8 cellular contexts compared by ENCODE assay signal in the genomic region with DNA sequence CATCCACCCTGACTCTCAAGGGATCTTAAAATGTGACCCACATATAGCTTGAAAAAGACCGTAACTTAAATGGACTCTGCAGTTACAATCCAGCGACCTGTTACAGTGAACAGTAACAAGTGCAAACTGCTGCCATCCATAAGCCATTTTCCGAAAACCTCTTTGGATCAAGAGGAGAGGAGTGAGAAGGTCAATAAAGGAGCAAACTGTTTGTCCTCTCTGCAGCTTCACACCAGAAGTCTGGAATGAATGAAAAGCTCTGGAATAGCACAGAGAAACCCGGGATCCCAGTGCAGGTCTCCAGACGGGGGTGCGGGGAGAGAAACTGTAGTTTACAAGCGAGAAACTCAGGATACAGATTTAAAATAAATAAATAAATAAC. TPM values are rescaled to one million over a fixed set of nuclear protein-coding genes. Genes with fewer than 3 reads are reported as not detected.
DNase-seq lines count a peak whose midpoint lies in the region; ATAC-seq lines count a peak whose summit lies in the region.

No MANE protein-coding gene starts in this region.

- H3K4me3 ChIP-seq in CD4-positive, CD25-positive, alpha-beta regulatory T cell (ENCODE audit: low read depth, low read length): peak overlapping the region; percentile 86

- H3K4me1 ChIP-seq in CD4-positive, CD25-positive, alpha-beta regulatory T cell (ENCODE audit: control insufficient read depth, insufficient read depth, low read length, poor library complexity, severe bottlenecking): peaks cover 16% of the 10 kb centered on the region

- H3K4me1 Mint-ChIP-seq in CD4-positive, CD25-positive, alpha-beta regulatory T cell: peaks cover 17 to 52% (median 33%) of the 10 kb centered on the region in 4 donors
- H3K4me1 Mint-ChIP-seq in activated naive CD8-positive, alpha-beta T cell treated with anti-CD3 and anti-CD28 coated beads, Interleukin-2, amount 50 U/mL, for 24 hours: peaks cover 26% of the 10 kb centered on the region
- peaks cover 59% of the 10 kb centered on the region for H3K4me1 Mint-ChIP-seq in stimulated activated memory B cell treated with anti-CD40 and anti-IgM and Interleukin-4, amounts not matched to agents 10 μg/mL and 1 μg/mL and 100 μg/mL, for 72 hours

- peaks cover 4% of the 10 kb centered on the region for H3K27me3 ChIP-seq in CD4-positive, CD25-positive, alpha-beta regulatory T cell (ENCODE audit: control insufficient read depth, insufficient read depth, low read length)

- peaks cover 9% of the 10 kb centered on the region for H3K36me3 ChIP-seq in CD4-positive, CD25-positive, alpha-beta regulatory T cell (ENCODE audit: control insufficient read depth, insufficient read depth, low read length)

- ATAC-seq in CD4-positive, CD25-positive, alpha-beta regulatory T cell (ENCODE audit: low read depth in 2 of 2): no peak
- ATAC-seq in activated naive CD8-positive, alpha-beta T cell treated with anti-CD3 and anti-CD28 coated beads, Interleukin-2, amount 50 U/mL, for 24 hours: no peak
- ATAC-seq in stimulated activated memory B cell treated with anti-CD40 and anti-IgM and Interleukin-4, amounts not matched to agents 10 μg/mL and 1 μg/mL and 100 μg/mL, for 72 hours: no peak
- no peak for ATAC-seq in HG03095 (IDR thresholded peaks at IDR 0.05; ENCODE audit: unreplicated experiment)

- no peaks in the 10 kb centered on the region for H3K9me3 ChIP-seq in CD4-positive, CD25-positive, alpha-beta regulatory T cell (ENCODE audit: control insufficient read depth in 2 of 2, low read length in 2 of 2)

- no peak overlapping the region for H3K27ac ChIP-seq in CD4-positive, CD25-positive, alpha-beta regulatory T cell (ENCODE audit: insufficient read depth, low read length, poor library complexity, severe bottlenecking)

- H3K36me3 Mint-ChIP-seq in CD4-positive, CD25-positive, alpha-beta regulatory T cell: no peaks in the 10 kb centered on the region
- H3K36me3 Mint-ChIP-seq in activated naive CD8-positive, alpha-beta T cell treated with anti-CD3 and anti-CD28 coated beads, Interleukin-2, amount 50 U/mL, for 24 hours (ENCODE audit: low read depth): peaks cover 5% of the 10 kb centered on the region
- peaks cover 18% of the 10 kb centered on the region for H3K36me3 Mint-ChIP-seq in stimulated activated memory B cell treated with anti-CD40 and anti-IgM and Interleukin-4, amounts not matched to agents 10 μg/mL and 1 μg/mL and 100 μg/mL, for 72 hours

- H3K4me3 Mint-ChIP-seq in CD4-positive, CD25-positive, alpha-beta regulatory T cell: peak overlapping the region; percentile 84 to 98 (median 89)
- peak overlapping the region; percentile 91 for H3K4me3 Mint-ChIP-seq in activated naive CD8-positive, alpha-beta T cell treated with anti-CD3 and anti-CD28 coated beads, Interleukin-2, amount 50 U/mL, for 24 hours
- peak overlapping the region; percentile 98 for H3K4me3 Mint-ChIP-seq in stimulated activated memory B cell treated with anti-CD40 and anti-IgM and Interleukin-4, amounts not matched to agents 10 μg/mL and 1 μg/mL and 100 μg/mL, for 72 hours

- peak overlapping the region in 2 of 3 donors; percentile 73 to 78 for H3K27ac Mint-ChIP-seq in CD4-positive, CD25-positive, alpha-beta regulatory T cell
- peak overlapping the region; percentile 83 for H3K27ac Mint-ChIP-seq in activated naive CD8-positive, alpha-beta T cell treated with anti-CD3 and anti-CD28 coated beads, Interleukin-2, amount 50 U/mL, for 24 hours
- H3K27ac Mint-ChIP-seq in stimulated activated memory B cell treated with anti-CD40 and anti-IgM and Interleukin-4, amounts not matched to agents 10 μg/mL and 1 μg/mL and 100 μg/mL, for 72 hours: peak overlapping the region; percentile 91

- H3K27me3 Mint-ChIP-seq in CD4-positive, CD25-positive, alpha-beta regulatory T cell: peaks cover 6% of the 10 kb centered on the region
- peaks cover 8% of the 10 kb centered on the region for H3K27me3 Mint-ChIP-seq in activated naive CD8-positive, alpha-beta T cell treated with anti-CD3 and anti-CD28 coated beads, Interleukin-2, amount 50 U/mL, for 24 hours
- H3K27me3 Mint-ChIP-seq in stimulated activated memory B cell treated with anti-CD40 and anti-IgM and Interleukin-4, amounts not matched to agents 10 μg/mL and 1 μg/mL and 100 μg/mL, for 72 hours: no peaks in the 10 kb centered on the region

- DNase-seq in CD4-positive, CD25-positive, alpha-beta regulatory T cell: peak in 1 of 3 donors; percentile 7
- DNase-seq in HuH-7 (ENCODE audit: low spot score): peak; percentile 5
- DNase-seq in activated naive CD8-positive, alpha-beta T cell treated with anti-CD3 and anti-CD28 coated beads, Interleukin-2, amount 50 U/mL, for 24 hours: no peak
- peak; percentile 45 for DNase-seq in islet precursor cell
- no peak for DNase-seq in central memory CD4-positive, alpha-beta T cell
- DNase-seq in HCEC 1CT: no peak

- peaks cover 0 to 2% (median 0%) of the 10 kb centered on the region in 7 donors for H3K9me3 Mint-ChIP-seq in CD4-positive, CD25-positive, alpha-beta regulatory T cell
- no peaks in the 10 kb centered on the region for H3K9me3 Mint-ChIP-seq in activated naive CD8-positive, alpha-beta T cell treated with anti-CD3 and anti-CD28 coated beads, Interleukin-2, amount 50 U/mL, for 24 hours
- H3K9me3 Mint-ChIP-seq in stimulated activated memory B cell treated with anti-CD40 and anti-IgM and Interleukin-4, amounts not matched to agents 10 μg/mL and 1 μg/mL and 100 μg/mL, for 72 hours: no peaks in the 10 kb centered on the region

RNA-seq across cellular contexts. Expression of gene ZDHHC21, which starts 0.7 kb away (rescaled TPM):
- 6.0 TPM for total RNA-seq in CD4-positive, CD25-positive, alpha-beta regulatory T cell
- polyA plus RNA-seq in CD4-positive, CD25-positive, alpha-beta regulatory T cell: 1 to 10 TPM in 2 of 4 donors, under 1 TPM in 2; 0.61 to 1.1 (median 1.0) TPM

RNA-seq across cellular contexts. Expression of gene CER1, which starts 30.0 kb away (rescaled TPM):
- not detected for total RNA-seq in CD4-positive, CD25-positive, alpha-beta regulatory T cell
- polyA plus RNA-seq in CD4-positive, CD25-positive, alpha-beta regulatory T cell: not detected

Comparison
In these comparisons a context has a peak if more than half of its experiments do, and no peak if none do; other contexts are left out.
1. DNase-seq: peak in HuH-7 (single experiment) and islet precursor cell (single experiment); none in activated naive CD8-positive, alpha-beta T cell treated with anti-CD3 and anti-CD28 coated beads, Interleukin-2, amount 50 U/mL, for 24 hours (single experiment), central memory CD4-positive, alpha-beta T cell (single experiment) and HCEC 1CT (single experiment).
2. Peak in every context shown above with its lines, with median percentiles within 50 percentile points of each other: H3K27ac Mint-ChIP-seq and H3K4me3 Mint-ChIP-seq.